Comparison of ENCODE assay signal across 24 cellular contexts in genomic region chr11:69504127-69504526, GRCh38. TPM values are rescaled to one million over a fixed set of nuclear protein-coding genes. Genes with fewer than 3 reads are reported as not detected.
"Had no signal": no experiment of that assay in that cellular context is flagged by ENCODE, and none has a peak within 500 bp of the region (broad histone marks: within the 10 kb centered on the region; RNA-seq: fewer than 3 reads in every experiment).

No MANE protein-coding gene starts in this region.

- DNase-seq: Kasumi-1, MM.1S, NCI-H1092 treated with DMSO at 0.1 percent for 48 hours, NCI-H1436, NCI-H187, NCI-H2029, NCI-H2081 treated with DMSO at 0.1 percent for 48 hours, NCI-H2171, NCI-H226, NCI-H446, NCI-H510A, NCI-H524 treated with DMSO at 0.1 percent for 48 hours, NCI-H69, NCI-H774, SHP77 treated with DMSO at 0.1 percent for 48 hours, SJCRH30 had no signal

- H3K27ac ChIP-seq: HL-60, KMS-11, RWPE1, SJCRH30 had no signal

- H3K9me3 ChIP-seq: SJCRH30 had no signal

- H3K27ac Mint-ChIP-seq: IgD-negative memory B cell had no signal

- H3K36me3 Mint-ChIP-seq: IgD-negative memory B cell had no signal

- H3K4me3 ChIP-seq: K562, SJCRH30 had no signal

- H3K36me3 ChIP-seq: SJCRH30 had no signal

- ATAC-seq: K562, Right ventricle myocardium inferior, SK-N-SH treated with all-trans-retinoic acid at 6 μM for 48 hours had no signal

- H3K4me3 Mint-ChIP-seq: IgD-negative memory B cell had no signal

- H3K4me1 ChIP-seq: SJCRH30 had no signal

RNA-seq across cellular contexts. Expression of gene LINC01488, which starts 22.7 kb away (rescaled TPM):
- total RNA-seq: K562, M059J, SJCRH30 had no signal
- polyA plus RNA-seq: IgD-negative memory B cell, K562 had no signal
